Comparison of ENCODE assay signal across 13 cellular contexts in genomic region chr9:89431930-89432725, GRCh38.
DNase-seq lines count a peak whose midpoint lies in the region; ATAC-seq lines count a peak whose summit lies in the region.
"Had no signal": no experiment of that assay in that cellular context is flagged by ENCODE, and none has a peak within 500 bp of the region (broad histone marks: within the 10 kb centered on the region; RNA-seq: fewer than 3 reads in every experiment).

No MANE protein-coding gene starts in this region.

- H3K9me3 ChIP-seq in CD4-positive, alpha-beta memory T cell (ENCODE audit: control insufficient read depth in 1 of 2, low read length in 2 of 2), result no peaks in the 10 kb centered on the region

- H3K9me3 Mint-ChIP-seq in CD4-positive, alpha-beta memory T cell, result peaks cover 0 to 4% (median 0%) of the 10 kb centered on the region in 8 donors
- H3K9me3 Mint-ChIP-seq in activated T-helper 17 cell treated with anti-CD3 and anti-CD28 coated beads, Interleukin-2, amount 50 U/mL, for 72 hours, result no peaks in the 10 kb centered on the region

- intact Hi-C loops in CD4-positive, alpha-beta memory T cell (cut with micrococcal nuclease), result no loop called here

- DNase-seq in CD4-positive, alpha-beta memory T cell, result no peak
- DNase-seq in myocyte (ENCODE audit: low read depth) (peak; percentile 34), COLO668 (lab: John Stamatoyannopoulos, UW; ENCODE audit: unreplicated experiment) (no peak)
- DNase-seq: activated CD4-positive, alpha-beta T cell treated with anti-CD3 and anti-CD28 coated beads for 4 hours; NCI-H446 treated with DMSO at 0.1 percent for 48 hours; SHP77 treated with DMSO at 0.1 percent for 48 hours; small intestine had no signal

- ATAC-seq in HG03460 (IDR thresholded peaks at IDR 0.05; ENCODE audit: unreplicated experiment) (peak; percentile 32), HG03159 (IDR thresholded peaks at IDR 0.05; ENCODE audit: unreplicated experiment) (no peak), GM19452 (IDR thresholded peaks at IDR 0.05; ENCODE audit: unreplicated experiment) (no peak), HG03378 (IDR thresholded peaks at IDR 0.05; ENCODE audit: unreplicated experiment) (no peak)
- no peak for ATAC-seq in activated T-helper 17 cell treated with anti-CD3 and anti-CD28 coated beads, Interleukin-2, amount 50 U/mL, for 72 hours (replicated peaks)

- H3K27ac ChIP-seq in CD4-positive, alpha-beta memory T cell (ENCODE audit: low read depth, low read length), result peak overlapping the region; percentile 9
- H3K27ac ChIP-seq: epithelial cell of prostate had no signal

- H3K27ac Mint-ChIP-seq in CD4-positive, alpha-beta memory T cell, result peak overlapping the region; percentile 58 to 88 (median 85)
- peak overlapping the region; percentile 74 for H3K27ac Mint-ChIP-seq in activated T-helper 17 cell treated with anti-CD3 and anti-CD28 coated beads, Interleukin-2, amount 50 U/mL, for 72 hours

- no peaks in the 10 kb centered on the region for H3K27me3 ChIP-seq in CD4-positive, alpha-beta memory T cell (ENCODE audit: insufficient read depth, low read length)

- POLR2A ChIA-PET in CD4-positive, alpha-beta memory T cell (lab: Charles Lee; ENCODE audit: partially characterized antibody), result interaction anchor here (0.6 to 2.5 kb wide), 11 partner anchors 11 to 311 kb away, joined by 3 to 10 read pairs (median 3); no protein-coding TSS in a partner anchor

- H3K36me3 Mint-ChIP-seq in CD4-positive, alpha-beta memory T cell, result peaks cover 5 to 42% of the 10 kb centered on the region in 2 donors
- H3K36me3 Mint-ChIP-seq in activated T-helper 17 cell treated with anti-CD3 and anti-CD28 coated beads, Interleukin-2, amount 50 U/mL, for 72 hours (ENCODE audit: low read depth), result peaks cover 55% of the 10 kb centered on the region

- H3K36me3 ChIP-seq in CD4-positive, alpha-beta memory T cell (ENCODE audit: insufficient read depth, low read length), result peaks cover 28% of the 10 kb centered on the region

- CTCF ChIA-PET in CD4-positive, alpha-beta memory T cell (lab: Charles Lee; ENCODE audit: partially characterized antibody), result interaction anchor here (1.0 to 13.8 kb wide), 2 partner anchors 47 to 117 kb away, joined by 5 to 166 read pairs; no protein-coding TSS in a partner anchor

- H3K4me3 Mint-ChIP-seq in CD4-positive, alpha-beta memory T cell, result peak overlapping the region in 4 of 8 donors; percentile 11 to 58 (median 22)
- no peak overlapping the region for H3K4me3 Mint-ChIP-seq in activated T-helper 17 cell treated with anti-CD3 and anti-CD28 coated beads, Interleukin-2, amount 50 U/mL, for 72 hours

- H3K27me3 Mint-ChIP-seq in CD4-positive, alpha-beta memory T cell, result no peaks in the 10 kb centered on the region
- no peaks in the 10 kb centered on the region for H3K27me3 Mint-ChIP-seq in activated T-helper 17 cell treated with anti-CD3 and anti-CD28 coated beads, Interleukin-2, amount 50 U/mL, for 72 hours

- H3K4me1 Mint-ChIP-seq in CD4-positive, alpha-beta memory T cell, result peaks cover 56 to 100% (median 84%) of the 10 kb centered on the region in 4 donors
- H3K4me1 Mint-ChIP-seq in activated T-helper 17 cell treated with anti-CD3 and anti-CD28 coated beads, Interleukin-2, amount 50 U/mL, for 72 hours, result peaks cover 36% of the 10 kb centered on the region

- peaks cover 100% of the 10 kb centered on the region for H3K4me1 ChIP-seq in CD4-positive, alpha-beta memory T cell (ENCODE audit: insufficient read depth, low read length)

- H3K4me3 ChIP-seq in CD4-positive, alpha-beta memory T cell (ENCODE audit: low read length in 2 of 2), result no peak overlapping the region
